9 cellular contexts compared by ENCODE assay signal in the genomic region with DNA sequence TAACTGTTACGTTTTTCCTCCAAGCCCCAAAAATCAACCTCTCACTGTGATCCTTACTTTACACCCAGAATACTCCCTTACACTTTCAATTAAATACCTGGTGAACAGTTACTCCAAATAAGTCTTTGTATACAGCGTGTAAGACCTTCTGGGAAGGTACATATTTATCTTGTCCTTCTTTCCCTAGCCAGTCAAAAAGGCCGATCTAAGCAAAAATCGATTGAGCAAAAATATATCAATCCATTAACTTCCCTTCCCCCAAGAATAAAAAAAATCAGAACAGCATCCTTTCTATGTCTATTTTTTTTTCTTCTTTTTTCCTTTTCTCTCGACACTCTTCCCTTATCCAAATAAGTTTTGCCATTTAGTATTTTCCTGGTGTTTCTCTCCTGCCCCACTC.
"Had no signal": no experiment of that assay in that cellular context is flagged by ENCODE, and none has a peak within 500 bp of the region (broad histone marks: within the 10 kb centered on the region; RNA-seq: fewer than 3 reads in every experiment).

No MANE protein-coding gene starts in this region.

- H2AFZ ChIP-seq: GM23338 had no signal

- H3K36me3 ChIP-seq: HAP-1 had no signal

- H3K9me3 ChIP-seq: HAP-1 had no signal

- H3K4me1 Mint-ChIP-seq: GM23338 had no signal

- ATAC-seq: GM23338, HCT116 had no signal

- H3K4me3 ChIP-seq: GM23338, HAP-1 had no signal

- H3K4me1 ChIP-seq: HAP-1 had no signal

- H3K27ac Mint-ChIP-seq: GM23338, HFFc6, IgD-negative memory B cell had no signal

- H3K9ac ChIP-seq: KMS-11 had no signal

- H3K4me3 Mint-ChIP-seq: GM23338, HFFc6, IgD-negative memory B cell had no signal

- H3K27ac ChIP-seq: HL-60, KMS-11 had no signal

- H3K4me2 ChIP-seq: GM23338, KMS-11 had no signal

- DNase-seq: H7, HFFc6, KBM-7 had no signal
